ENCODE assay signal across 10 cellular contexts in the genomic region with DNA sequence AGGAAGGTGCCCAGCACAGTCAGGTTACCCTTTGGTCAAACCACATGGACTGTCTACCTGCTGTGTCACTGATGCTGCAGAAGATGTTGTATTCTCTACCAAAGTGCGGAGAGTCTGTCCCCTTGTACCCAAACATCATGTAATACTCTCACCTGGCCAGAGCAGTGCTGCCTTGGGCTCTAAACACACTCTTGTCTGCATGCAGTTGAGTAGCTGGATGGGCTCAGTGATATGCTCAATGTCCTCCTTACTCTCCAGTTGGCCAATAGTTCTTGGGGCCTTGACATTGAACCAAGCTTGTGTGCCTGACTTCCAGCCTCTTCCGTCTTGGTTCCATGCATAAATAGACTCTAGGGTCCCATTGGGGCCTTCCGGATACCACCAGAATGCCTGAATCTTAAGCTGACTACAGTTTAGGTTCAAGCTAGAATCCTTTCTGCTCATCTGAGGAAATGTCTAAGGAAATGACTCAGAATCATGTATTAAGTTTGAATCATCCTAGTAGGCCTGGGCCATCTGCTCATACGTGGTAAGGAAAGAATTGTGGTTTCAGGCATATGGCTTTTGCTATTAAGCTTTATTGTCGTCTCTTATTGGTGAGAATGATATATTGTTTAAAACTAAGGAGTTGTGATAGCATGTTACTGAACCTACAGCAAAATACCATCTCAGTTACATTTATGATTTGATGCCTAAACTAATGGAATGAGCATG.
DNase-seq lines count a peak whose midpoint lies in the region; ATAC-seq and TF ChIP-seq lines count a peak whose summit lies in the region.
"Had no signal": no experiment of that assay in that cellular context is flagged by ENCODE, and none has a peak within 500 bp of the region (broad histone marks: within the 10 kb centered on the region; RNA-seq: fewer than 3 reads in every experiment).

No MANE protein-coding gene starts in this region.

- dilution Hi-C loops in mammary epithelial cell (cut with HindIII; ENCODE audit: low sequenced_read_pairs), result no loop called here

- H3K4me1 ChIP-seq in mammary epithelial cell (ENCODE audit: insufficient read depth, low read length) (peaks cover 17% of the 10 kb centered on the region), smooth muscle cell (ENCODE audit: low read depth) (no peaks in the 10 kb centered on the region)

- H3K4me2 ChIP-seq in mammary epithelial cell (ENCODE audit: insufficient read depth, low read depth, low read length) (peak overlapping the region; percentile 28), smooth muscle cell (no peak overlapping the region)

- H4K20me1 ChIP-seq in mammary epithelial cell (ENCODE audit: insufficient read depth, low read length) (no peaks in the 10 kb centered on the region), smooth muscle cell (ENCODE audit: low read depth) (no peaks in the 10 kb centered on the region)

- no peaks in the 10 kb centered on the region for H3K79me2 ChIP-seq in mammary epithelial cell (ENCODE audit: insufficient read depth, low read length)
- no peaks in the 10 kb centered on the region for H3K79me2 ChIP-seq in smooth muscle cell (ENCODE audit: low read depth)

- H3K27ac Mint-ChIP-seq in activated CD4-positive, alpha-beta T cell treated with anti-CD3 and anti-CD28 coated beads, Interleukin-2, amount 10 ng/mL, durations not matched to agents 24 days and 14 days, result peak overlapping the region; percentile 45
- no peak overlapping the region for H3K27ac Mint-ChIP-seq in T-helper 17 cell

- H3K27me3 ChIP-seq in mammary epithelial cell (ENCODE audit: insufficient read depth, low read length) (no peaks in the 10 kb centered on the region), smooth muscle cell (ENCODE audit: low read depth) (no peaks in the 10 kb centered on the region)

- H3K9ac ChIP-seq in mammary epithelial cell (ENCODE audit: insufficient read depth, low read length), result no peak overlapping the region
- H3K9ac ChIP-seq in smooth muscle cell (ENCODE audit: low read depth), result no peak overlapping the region

- no peak for TF ChIP-seq POLR2A in NB4 (IDR thresholded peaks at IDR 0.05; ENCODE audit: extremely low read depth, insufficient read length)

- no peaks in the 10 kb centered on the region for H3F3A ChIP-seq in smooth muscle cell (ENCODE audit: low read depth)

- no peaks in the 10 kb centered on the region for H3K36me3 ChIP-seq in mammary epithelial cell (ENCODE audit: insufficient read depth, low read length)
- H3K36me3 ChIP-seq in smooth muscle cell (ENCODE audit: low read depth), result no peaks in the 10 kb centered on the region

- in situ Hi-C loops in mammary epithelial cell (cut with MboI; ENCODE audit: low sequenced_read_pairs in 2 of 2), result no loop called here

- peaks cover 6% of the 10 kb centered on the region for H3K9me3 Mint-ChIP-seq in activated CD4-positive, alpha-beta T cell treated with anti-CD3 and anti-CD28 coated beads, Interleukin-2, amount 10 ng/mL, durations not matched to agents 24 days and 14 days

- 49% methylated on average over 5 of the region's 5 CpGs for WGBS in mammary epithelial cell (ENCODE audit: low coverage, missing lambda C conversion rate)
- WGBS in smooth muscle cell (ENCODE audit: low lambda C conversion rate), result 55% methylated on average over 5 of the region's 5 CpGs

- H3K36me3 Mint-ChIP-seq in activated CD4-positive, alpha-beta T cell treated with anti-CD3 and anti-CD28 coated beads, Interleukin-2, amount 10 ng/mL, durations not matched to agents 24 days and 14 days (ENCODE audit: low read depth), result no peaks in the 10 kb centered on the region
- no peaks in the 10 kb centered on the region for H3K36me3 Mint-ChIP-seq in T-helper 17 cell (ENCODE audit: low read depth)

- peaks cover 8% of the 10 kb centered on the region for H3K4me1 Mint-ChIP-seq in activated CD4-positive, alpha-beta T cell treated with anti-CD3 and anti-CD28 coated beads, Interleukin-2, amount 10 ng/mL, durations not matched to agents 24 days and 14 days
- H3K4me1 Mint-ChIP-seq in T-helper 17 cell, result no peaks in the 10 kb centered on the region

- H3K27ac ChIP-seq in mammary epithelial cell (ENCODE audit: insufficient read depth, low read depth, low read length) (no peak overlapping the region), smooth muscle cell (ENCODE audit: low read depth) (peak overlapping the region; percentile 34)

- no peak for DNase-seq in activated CD4-positive, alpha-beta T cell treated with anti-CD3 and anti-CD28 coated beads, Interleukin-2, amount 10 ng/mL, durations not matched to agents 24 days and 14 days
- no peak for DNase-seq in activated CD4-positive, alpha-beta T cell treated with anti-CD3 and anti-CD28 coated beads for 48 hours
- DNase-seq in NB4 (ENCODE audit: low read depth) (peak; percentile 50), mammary epithelial cell (peak; percentile 74), smooth muscle cell (lab: John Stamatoyannopoulos, UW; ENCODE audit: unreplicated experiment) (no peak), T-helper 17 cell (no peak), NCI-H1048 (lab: John Stamatoyannopoulos, UW) (no peak), occipital lobe (lab: John Stamatoyannopoulos, UW) (no peak)
- DNase-seq: activated CD8-positive, alpha-beta memory T cell treated with anti-CD3 and anti-CD28 coated beads, Interleukin-2, amount 50 U/mL, for 48 hours; midbrain had no signal

- H3K4me3 Mint-ChIP-seq in activated CD4-positive, alpha-beta T cell treated with anti-CD3 and anti-CD28 coated beads, Interleukin-2, amount 10 ng/mL, durations not matched to agents 24 days and 14 days, result no peak overlapping the region
- H3K4me3 Mint-ChIP-seq in T-helper 17 cell, result no peak overlapping the region

- intact Hi-C loops in activated CD4-positive, alpha-beta T cell treated with anti-CD3 and anti-CD28 coated beads, Interleukin-2, amount 10 ng/mL, durations not matched to agents 24 days and 14 days (cut with micrococcal nuclease), result no loop called here
- intact Hi-C loops in mammary epithelial cell (cut with micrococcal nuclease), result no loop called here

- BruUV-seq in mammary epithelial cell (replicated peaks; lab: Mats Ljungman, UMichigan), result no TSS peak

- CTCF ChIA-PET in mammary epithelial cell (lab: Charles Lee; ENCODE audit: low non-redundant PET), result no interaction called here

- H2AFZ ChIP-seq in mammary epithelial cell (ENCODE audit: low read depth, low read length) (peak overlapping the region; percentile 57), smooth muscle cell (ENCODE audit: low read depth) (no peak overlapping the region)

- TF ChIP-seq CTCF in NB4 (IDR thresholded peaks at IDR 0.05; ENCODE audit: low read depth, low read length) (no peak), mammary epithelial cell (conservative IDR thresholded peaks at IDR 0.05 in 1 of 2, IDR thresholded peaks at IDR 0.05 in 1 of 2; ENCODE audit: extremely low read depth in 1 of 2, insufficient read depth in 1 of 2, low read depth in 1 of 2, low read length in 2 of 2) (no peak), smooth muscle cell (IDR thresholded peaks at IDR 0.05; ENCODE audit: borderline replicate concordance, insufficient read depth, poor library complexity, severe bottlenecking) (no peak)

- H3K4me3 ChIP-seq in NB4 (ENCODE audit: low read depth, low read length), result no peak overlapping the region
- no peak overlapping the region for H3K4me3 ChIP-seq in mammary epithelial cell (replicated peaks in 1 of 3; ENCODE audit: insufficient read depth in 1 of 3, low read depth in 2 of 3, low read length in 3 of 3)
- H3K4me3 ChIP-seq in smooth muscle cell, result no peak overlapping the region

- no peaks in the 10 kb centered on the region for H3K27me3 Mint-ChIP-seq in activated CD4-positive, alpha-beta T cell treated with anti-CD3 and anti-CD28 coated beads, Interleukin-2, amount 10 ng/mL, durations not matched to agents 24 days and 14 days
- H3K27me3 Mint-ChIP-seq in T-helper 17 cell, result peaks cover 19% of the 10 kb centered on the region

- no peaks in the 10 kb centered on the region for H3K9me3 ChIP-seq in mammary epithelial cell (replicated peaks; ENCODE audit: insufficient read depth, low read length)
- H3K9me3 ChIP-seq in smooth muscle cell (replicated peaks; ENCODE audit: low read depth), result no peaks in the 10 kb centered on the region
- no peaks in the 10 kb centered on the region for H3K9me3 ChIP-seq in T-helper 17 cell (ENCODE audit: control insufficient read depth, low read length, poor library complexity, severe bottlenecking)

- ATAC-seq in T-helper 17 cell, result no peak

Comparison
In these comparisons a context has a peak if more than half of its experiments do, and no peak if none do; other contexts are left out.
1. DNase-seq: peak in NB4 (single experiment) and mammary epithelial cell (single experiment); none in activated CD4-positive, alpha-beta T cell treated with anti-CD3 and anti-CD28 coated beads, Interleukin-2, amount 10 ng/mL, durations not matched to agents 24 days and 14 days (single experiment), activated CD4-positive, alpha-beta T cell treated with anti-CD3 and anti-CD28 coated beads for 48 hours (single experiment), smooth muscle cell (single experiment), T-helper 17 cell (0 of 3), NCI-H1048 (single experiment) and occipital lobe (single experiment).